In genomic region chr16:30088237-30088831, GRCh38 we compare ENCODE assay signal across 13 cellular contexts. TPM values are rescaled to one million over a fixed set of nuclear protein-coding genes. Genes with fewer than 3 reads are reported as not detected.
DNase-seq lines count a peak whose midpoint lies in the region; ATAC-seq and TF ChIP-seq lines count a peak whose summit lies in the region.
"Had no signal": no experiment of that assay in that cellular context is flagged by ENCODE, and none has a peak within 500 bp of the region (broad histone marks: within the 10 kb centered on the region; RNA-seq: fewer than 3 reads in every experiment).

No MANE protein-coding gene starts in this region.

- POLR2A ChIA-PET in activated CD8-positive, alpha-beta T cell treated with anti-CD3 and anti-CD28 coated beads for 36 hours (lab: Charles Lee) = interaction anchor here (1.0 to 4.9 kb wide), 2 partner anchors 22 to 280 kb away, joined by 4 to 41 read pairs; partner anchors contain the start of gene ALDOA

- H3K9me3 Mint-ChIP-seq in activated naive CD4-positive, alpha-beta T cell treated with anti-CD3 and anti-CD28 coated beads, Interleukin-2, amount 10 ng/mL, durations not matched to agents 7 days and 5 days = no peaks in the 10 kb centered on the region
- H3K9me3 Mint-ChIP-seq in activated CD8-positive, alpha-beta T cell treated with anti-CD3 and anti-CD28 coated beads for 36 hours = no peaks in the 10 kb centered on the region
- no peaks in the 10 kb centered on the region for H3K9me3 Mint-ChIP-seq in neural crest cell
- H3K9me3 Mint-ChIP-seq in activated T-helper 1 cell treated with anti-CD3 and anti-CD28 coated beads, Interleukin-12 subunit alpha, Interleukin-12 subunit beta, Interleukin-2, Interleukin-4 antibody, amounts not matched to agents 30 ng/mL and 10 ng/mL and 1 ng/mL, durations not matched to agents 14 hours and 24 hours and 36 hours = no peaks in the 10 kb centered on the region
- H3K9me3 Mint-ChIP-seq: activated naive CD4-positive, alpha-beta T cell treated with anti-CD3 and anti-CD28 coated beads, Interleukin-2, amount 50 U/mL, for 72 hours had no signal

- TF ChIP-seq CTCF in activated CD8-positive, alpha-beta T cell treated with anti-CD3 and anti-CD28 coated beads for 36 hours (IDR thresholded peaks at IDR 0.05) = no peak
- no peak for TF ChIP-seq CTCF in neural crest cell (conservative IDR thresholded peaks at IDR 0.05)

- DNase-seq in activated naive CD4-positive, alpha-beta T cell treated with anti-CD3 and anti-CD28 coated beads, Interleukin-2, amount 10 ng/mL, durations not matched to agents 7 days and 5 days = no peak
- DNase-seq in activated naive CD4-positive, alpha-beta T cell (lab: John Stamatoyannopoulos, UW) = no peak
- no peak for DNase-seq in activated CD8-positive, alpha-beta T cell treated with anti-CD3 and anti-CD28 coated beads for 36 hours
- no peak for DNase-seq in neural crest cell (ENCODE audit: low read depth, low spot score)
- DNase-seq in activated T-helper 1 cell treated with anti-CD3 and anti-CD28 coated beads, Interleukin-12 subunit alpha, Interleukin-12 subunit beta, Interleukin-2, Interleukin-4 antibody, amounts not matched to agents 30 ng/mL and 10 ng/mL and 1 ng/mL, durations not matched to agents 14 hours and 24 hours and 36 hours (ENCODE audit: low spot score) = no peak
- DNase-seq in SW 1271 (lab: John Stamatoyannopoulos, UW) = no peak
- DNase-seq: ACHN; central memory CD4-positive, alpha-beta T cell; gastrocnemius medialis; NCI-H187 treated with DMSO at 0.1 percent for 48 hours; ovary; stomach had no signal

- H3K27me3 Mint-ChIP-seq in activated naive CD4-positive, alpha-beta T cell treated with anti-CD3 and anti-CD28 coated beads, Interleukin-2, amount 10 ng/mL, durations not matched to agents 7 days and 5 days = no peaks in the 10 kb centered on the region
- no peaks in the 10 kb centered on the region for H3K27me3 Mint-ChIP-seq in activated CD8-positive, alpha-beta T cell treated with anti-CD3 and anti-CD28 coated beads for 36 hours
- peaks cover 2% of the 10 kb centered on the region for H3K27me3 Mint-ChIP-seq in neural crest cell (ENCODE audit: low read depth)
- no peaks in the 10 kb centered on the region for H3K27me3 Mint-ChIP-seq in activated T-helper 1 cell treated with anti-CD3 and anti-CD28 coated beads, Interleukin-12 subunit alpha, Interleukin-12 subunit beta, Interleukin-2, Interleukin-4 antibody, amounts not matched to agents 30 ng/mL and 10 ng/mL and 1 ng/mL, durations not matched to agents 14 hours and 24 hours and 36 hours (ENCODE audit: insufficient read depth)

- peaks cover 30% of the 10 kb centered on the region for H3K36me3 Mint-ChIP-seq in activated naive CD4-positive, alpha-beta T cell treated with anti-CD3 and anti-CD28 coated beads, Interleukin-2, amount 10 ng/mL, durations not matched to agents 7 days and 5 days
- H3K36me3 Mint-ChIP-seq in activated CD8-positive, alpha-beta T cell treated with anti-CD3 and anti-CD28 coated beads for 36 hours (ENCODE audit: low read depth) = peaks cover 11% of the 10 kb centered on the region
- H3K36me3 Mint-ChIP-seq in neural crest cell (ENCODE audit: low read depth) = peaks cover 7% of the 10 kb centered on the region
- H3K36me3 Mint-ChIP-seq in activated T-helper 1 cell treated with anti-CD3 and anti-CD28 coated beads, Interleukin-12 subunit alpha, Interleukin-12 subunit beta, Interleukin-2, Interleukin-4 antibody, amounts not matched to agents 30 ng/mL and 10 ng/mL and 1 ng/mL, durations not matched to agents 14 hours and 24 hours and 36 hours (ENCODE audit: low read depth) = peaks cover 17% of the 10 kb centered on the region

- no peak for ATAC-seq in activated CD8-positive, alpha-beta T cell treated with anti-CD3 and anti-CD28 coated beads for 36 hours
- ATAC-seq: activated naive CD4-positive, alpha-beta T cell treated with anti-CD3 and anti-CD28 coated beads, Interleukin-2, amount 50 U/mL, for 72 hours; gastrocnemius medialis had no signal

- intact Hi-C loops in activated CD8-positive, alpha-beta T cell treated with anti-CD3 and anti-CD28 coated beads for 36 hours (cut with micrococcal nuclease) = no loop called here
- intact Hi-C loops in activated T-helper 1 cell treated with anti-CD3 and anti-CD28 coated beads, Interleukin-12 subunit alpha, Interleukin-12 subunit beta, Interleukin-2, Interleukin-4 antibody, amounts not matched to agents 30 ng/mL and 10 ng/mL and 1 ng/mL, durations not matched to agents 14 hours and 24 hours and 36 hours (cut with micrococcal nuclease) = no loop called here

- H3K27ac Mint-ChIP-seq in activated naive CD4-positive, alpha-beta T cell treated with anti-CD3 and anti-CD28 coated beads, Interleukin-2, amount 10 ng/mL, durations not matched to agents 7 days and 5 days = peak overlapping the region; percentile 67
- H3K27ac Mint-ChIP-seq in activated CD8-positive, alpha-beta T cell treated with anti-CD3 and anti-CD28 coated beads for 36 hours = peak overlapping the region; percentile 37
- no peak overlapping the region for H3K27ac Mint-ChIP-seq in neural crest cell (ENCODE audit: unreplicated experiment)
- H3K27ac Mint-ChIP-seq in activated T-helper 1 cell treated with anti-CD3 and anti-CD28 coated beads, Interleukin-12 subunit alpha, Interleukin-12 subunit beta, Interleukin-2, Interleukin-4 antibody, amounts not matched to agents 30 ng/mL and 10 ng/mL and 1 ng/mL, durations not matched to agents 14 hours and 24 hours and 36 hours = no peak overlapping the region

- no peak overlapping the region for H3K4me3 Mint-ChIP-seq in activated naive CD4-positive, alpha-beta T cell treated with anti-CD3 and anti-CD28 coated beads, Interleukin-2, amount 10 ng/mL, durations not matched to agents 7 days and 5 days
- no peak overlapping the region for H3K4me3 Mint-ChIP-seq in activated CD8-positive, alpha-beta T cell treated with anti-CD3 and anti-CD28 coated beads for 36 hours
- H3K4me3 Mint-ChIP-seq in neural crest cell = peak overlapping the region; percentile 49
- no peak overlapping the region for H3K4me3 Mint-ChIP-seq in activated T-helper 1 cell treated with anti-CD3 and anti-CD28 coated beads, Interleukin-12 subunit alpha, Interleukin-12 subunit beta, Interleukin-2, Interleukin-4 antibody, amounts not matched to agents 30 ng/mL and 10 ng/mL and 1 ng/mL, durations not matched to agents 14 hours and 24 hours and 36 hours

- peaks cover 53% of the 10 kb centered on the region for H3K4me1 Mint-ChIP-seq in activated naive CD4-positive, alpha-beta T cell treated with anti-CD3 and anti-CD28 coated beads, Interleukin-2, amount 10 ng/mL, durations not matched to agents 7 days and 5 days
- H3K4me1 Mint-ChIP-seq in activated CD8-positive, alpha-beta T cell treated with anti-CD3 and anti-CD28 coated beads for 36 hours (ENCODE audit: low read depth) = peaks cover 28% of the 10 kb centered on the region
- peaks cover 21% of the 10 kb centered on the region for H3K4me1 Mint-ChIP-seq in neural crest cell
- peaks cover 43% of the 10 kb centered on the region for H3K4me1 Mint-ChIP-seq in activated T-helper 1 cell treated with anti-CD3 and anti-CD28 coated beads, Interleukin-12 subunit alpha, Interleukin-12 subunit beta, Interleukin-2, Interleukin-4 antibody, amounts not matched to agents 30 ng/mL and 10 ng/mL and 1 ng/mL, durations not matched to agents 14 hours and 24 hours and 36 hours (ENCODE audit: low read depth)

- CTCF ChIA-PET in activated naive CD4-positive, alpha-beta T cell treated with anti-CD3 and anti-CD28 coated beads, Interleukin-2, amount 10 ng/mL, durations not matched to agents 7 days and 5 days (lab: Charles Lee) = interaction anchor here (2.0 kb wide), 1 partner anchor 9 kb away, joined by 5 read pairs; no protein-coding TSS in a partner anchor
- CTCF ChIA-PET in activated CD8-positive, alpha-beta T cell treated with anti-CD3 and anti-CD28 coated beads for 36 hours (lab: Charles Lee) = interaction anchor here (1.3 to 5.4 kb wide), 2 partner anchors 9 to 12 kb away, joined by 3 to 60 read pairs; partner anchors contain the start of gene PPP4C

RNA-seq across cellular contexts. Expression of gene TBX6, which starts 3.4 kb away (rescaled TPM):
- 1 to 10 TPM; 2.5 TPM for total RNA-seq in activated CD8-positive, alpha-beta T cell treated with anti-CD3 and anti-CD28 coated beads for 36 hours
- total RNA-seq in neural crest cell = 0.79 and 1.2 TPM in 2 replicates
- total RNA-seq in activated T-helper 1 cell treated with anti-CD3 and anti-CD28 coated beads, Interleukin-12 subunit alpha, Interleukin-12 subunit beta, Interleukin-2, Interleukin-4 antibody, amounts not matched to agents 30 ng/mL and 10 ng/mL and 1 ng/mL, durations not matched to agents 14 hours and 24 hours and 36 hours = 1.6 and 1.8 TPM in 2 replicates

RNA-seq across cellular contexts. Expression of gene YPEL3, which starts 7.7 kb away (rescaled TPM):
- total RNA-seq in activated CD8-positive, alpha-beta T cell treated with anti-CD3 and anti-CD28 coated beads for 36 hours = 10 to 100 TPM; 17.7 to 19.5 TPM
- 9.6 and 12.4 TPM in 2 replicates for total RNA-seq in neural crest cell
- total RNA-seq in activated T-helper 1 cell treated with anti-CD3 and anti-CD28 coated beads, Interleukin-12 subunit alpha, Interleukin-12 subunit beta, Interleukin-2, Interleukin-4 antibody, amounts not matched to agents 30 ng/mL and 10 ng/mL and 1 ng/mL, durations not matched to agents 14 hours and 24 hours and 36 hours = 14.5 and 15.1 TPM in 2 replicates

RNA-seq across cellular contexts. Expression of gene PPP4C, which starts 12.5 kb away (rescaled TPM):
- 100 to 1,000 TPM; 116 to 121 TPM for total RNA-seq in activated CD8-positive, alpha-beta T cell treated with anti-CD3 and anti-CD28 coated beads for 36 hours
- 141 and 144 TPM in 2 replicates for total RNA-seq in neural crest cell
- 133 and 147 TPM in 2 replicates for total RNA-seq in activated T-helper 1 cell treated with anti-CD3 and anti-CD28 coated beads, Interleukin-12 subunit alpha, Interleukin-12 subunit beta, Interleukin-2, Interleukin-4 antibody, amounts not matched to agents 30 ng/mL and 10 ng/mL and 1 ng/mL, durations not matched to agents 14 hours and 24 hours and 36 hours

RNA-seq across cellular contexts. Expression of gene ALDOA, which starts 22.8 kb away (rescaled TPM):
- total RNA-seq in activated CD8-positive, alpha-beta T cell treated with anti-CD3 and anti-CD28 coated beads for 36 hours = 1,000 to 10,000 TPM; 3,042 to 3,081 TPM
- 640 and 669 TPM in 2 replicates for total RNA-seq in neural crest cell
- 1,715 and 1,718 TPM in 2 replicates for total RNA-seq in activated T-helper 1 cell treated with anti-CD3 and anti-CD28 coated beads, Interleukin-12 subunit alpha, Interleukin-12 subunit beta, Interleukin-2, Interleukin-4 antibody, amounts not matched to agents 30 ng/mL and 10 ng/mL and 1 ng/mL, durations not matched to agents 14 hours and 24 hours and 36 hours

RNA-seq across cellular contexts. Expression of gene GDPD3, which starts 25.0 kb away (rescaled TPM):
- 1 to 10 TPM; 4.5 to 5.7 TPM for total RNA-seq in activated CD8-positive, alpha-beta T cell treated with anti-CD3 and anti-CD28 coated beads for 36 hours
- 6.7 and 7.7 TPM in 2 replicates for total RNA-seq in neural crest cell
- total RNA-seq in activated T-helper 1 cell treated with anti-CD3 and anti-CD28 coated beads, Interleukin-12 subunit alpha, Interleukin-12 subunit beta, Interleukin-2, Interleukin-4 antibody, amounts not matched to agents 30 ng/mL and 10 ng/mL and 1 ng/mL, durations not matched to agents 14 hours and 24 hours and 36 hours = 4.3 and 6.3 TPM in 2 replicates

Comparison
In these comparisons a context has a peak if more than half of its experiments do, and no peak if none do; other contexts are left out.
1. H3K27ac Mint-ChIP-seq: peak in activated naive CD4-positive, alpha-beta T cell treated with anti-CD3 and anti-CD28 coated beads, Interleukin-2, amount 10 ng/mL, durations not matched to agents 7 days and 5 days (single experiment) and activated CD8-positive, alpha-beta T cell treated with anti-CD3 and anti-CD28 coated beads for 36 hours (single experiment); none in neural crest cell (single experiment) and activated T-helper 1 cell treated with anti-CD3 and anti-CD28 coated beads, Interleukin-12 subunit alpha, Interleukin-12 subunit beta, Interleukin-2, Interleukin-4 antibody, amounts not matched to agents 30 ng/mL and 10 ng/mL and 1 ng/mL, durations not matched to agents 14 hours and 24 hours and 36 hours (single experiment).